Comparison of ENCODE assay signal across 35 cellular contexts in the genomic region with DNA sequence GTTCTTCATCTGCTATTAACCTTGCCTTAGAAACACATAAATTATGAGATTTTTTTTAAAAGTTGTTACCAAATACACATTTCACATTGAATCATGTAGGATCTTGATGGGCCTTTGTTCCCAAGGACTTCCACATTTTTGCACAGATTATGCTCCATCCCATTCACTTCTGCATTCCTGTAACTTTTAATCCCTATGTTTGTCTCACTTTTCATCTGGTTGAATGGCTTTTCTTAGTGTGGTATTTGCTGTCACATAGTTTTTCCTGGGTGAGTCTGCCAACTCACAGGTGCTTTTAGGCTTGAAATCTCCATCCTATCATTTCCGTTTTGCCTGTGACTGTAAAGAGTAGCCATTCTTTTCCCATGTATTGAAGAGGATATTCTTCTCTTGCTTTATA.
"Had no signal": no experiment of that assay in that cellular context is flagged by ENCODE, and none has a peak within 500 bp of the region (broad histone marks: within the 10 kb centered on the region; RNA-seq: fewer than 3 reads in every experiment).

No MANE protein-coding gene starts in this region.

- H3K9me3 ChIP-seq: esophagus muscularis mucosa, gastrocnemius medialis, heart left ventricle had no signal

- H3K27ac ChIP-seq: brain microvascular endothelial cell, coronary artery, dorsolateral prefrontal cortex, esophagus muscularis mucosa, foreskin keratinocyte, gastrocnemius medialis, heart left ventricle, WERI-Rb-1 had no signal

- H3K9me3 Mint-ChIP-seq: activated B cell treated with CpG ODN at 0.5 μM for 24 hours; activated CD8-positive, alpha-beta T cell treated with anti-CD3 and anti-CD28 coated beads for 36 hours; activated T-cell treated with anti-CD3 and anti-CD28 coated beads, Interleukin-2, amount 50 U/mL, for 4 hours; activated T-helper 17 cell treated with anti-CD3 and anti-CD28 coated beads, Interleukin-2, amount 50 U/mL, for 72 hours; central memory CD8-positive, alpha-beta T cell; effector memory CD8-positive, alpha-beta T cell; T-helper 2 cell treated with Interferon-gamma antibody and Interleukin-4, amounts not matched to agents 5 μg/mL and 100 μg/mL, for 36 hours had no signal

- ATAC-seq: activated CD4-positive, CD25-positive, alpha-beta regulatory T cell treated with anti-CD3 and anti-CD28 coated beads, Interleukin-2, amount 50 U/mL, for 24 hours; activated CD8-positive, alpha-beta T cell treated with anti-CD3 and anti-CD28 coated beads for 36 hours; activated T-cell treated with anti-CD3 and anti-CD28 coated beads, Interleukin-2, amount 50 U/mL, for 4 hours; activated T-helper 17 cell treated with anti-CD3 and anti-CD28 coated beads, Interleukin-2, amount 50 U/mL, for 72 hours; effector memory CD8-positive, alpha-beta T cell; foreskin keratinocyte; gastrocnemius medialis; heart left ventricle; T-helper 17 cell had no signal

- DNase-seq: activated B cell treated with CpG ODN at 0.5 μM for 24 hours; activated CD4-positive, alpha-beta T cell treated with anti-CD3 and anti-CD28 coated beads for 48 hours; activated CD4-positive, alpha-beta T cell treated with anti-CD3 and anti-CD28 coated beads, Interleukin-2, amount 50 U/mL, for 1 hour; activated CD4-positive, alpha-beta T cell treated with anti-CD3 and anti-CD28 coated beads, Interleukin-2, amount 50 U/mL, for 48 hours; activated CD8-positive, alpha-beta memory T cell treated with anti-CD3 and anti-CD28 coated beads for 24 hours; activated CD8-positive, alpha-beta T cell treated with anti-CD3 and anti-CD28 coated beads for 36 hours; activated effector memory CD4-positive, alpha-beta T cell treated with Interleukin-2 at 50 U/mL for 16 hours; activated gamma-delta T cell treated with Interleukin-2 at 50 U/mL for 16 hours; activated naive CD4-positive, alpha-beta T cell treated with anti-CD3 and anti-CD28 coated beads, Interleukin-2, amount 50 U/mL, for 16 hours; activated naive CD4-positive, alpha-beta T cell treated with Interleukin-2 at 50 U/mL for 16 hours; activated T-cell treated with anti-CD3 and anti-CD28 coated beads, Interleukin-2, amount 50 U/mL, for 4 hours; amniotic stem cell; anterior cingulate cortex; brain microvascular endothelial cell; dorsolateral prefrontal cortex; effector CD4-positive, alpha-beta T cell; effector memory CD8-positive, alpha-beta T cell; erythroblast; foreskin keratinocyte; gastrocnemius medialis; glutamatergic neuron; heart left ventricle; T-helper 17 cell; T1000; WERI-Rb-1 had no signal

- H3K4me3 Mint-ChIP-seq: activated B cell treated with CpG ODN at 0.5 μM for 24 hours; activated CD8-positive, alpha-beta T cell treated with anti-CD3 and anti-CD28 coated beads for 36 hours; activated naive CD8-positive, alpha-beta T cell; activated T-cell treated with anti-CD3 and anti-CD28 coated beads, Interleukin-2, amount 50 U/mL, for 4 hours; activated T-helper 17 cell treated with anti-CD3 and anti-CD28 coated beads, Interleukin-2, amount 50 U/mL, for 72 hours; central memory CD8-positive, alpha-beta T cell; dendritic cell treated with granulocyte-macrophage colony-stimulating factor and Interleukin-4, amounts not matched to agents 40 ng/mL and 50 ng/mL, for 4 days; effector memory CD8-positive, alpha-beta T cell; T-helper 17 cell; T-helper 2 cell treated with Interferon-gamma antibody and Interleukin-4, amounts not matched to agents 5 μg/mL and 100 μg/mL, for 36 hours had no signal

- H3K27ac Mint-ChIP-seq: activated B cell treated with CpG ODN at 0.5 μM for 24 hours; activated CD8-positive, alpha-beta T cell treated with anti-CD3 and anti-CD28 coated beads for 36 hours; activated naive CD8-positive, alpha-beta T cell; activated T-helper 17 cell treated with anti-CD3 and anti-CD28 coated beads, Interleukin-2, amount 50 U/mL, for 72 hours; dendritic cell treated with granulocyte-macrophage colony-stimulating factor and Interleukin-4, amounts not matched to agents 40 ng/mL and 50 ng/mL, for 4 days; effector memory CD8-positive, alpha-beta T cell; T-helper 17 cell; T-helper 2 cell treated with Interferon-gamma antibody and Interleukin-4, amounts not matched to agents 5 μg/mL and 100 μg/mL, for 36 hours had no signal

- H3K36me3 ChIP-seq: WERI-Rb-1 had no signal

- H3K27me3 Mint-ChIP-seq: activated B cell treated with CpG ODN at 0.5 μM for 24 hours; activated CD8-positive, alpha-beta T cell treated with anti-CD3 and anti-CD28 coated beads for 36 hours; activated naive CD8-positive, alpha-beta T cell; activated T-helper 17 cell treated with anti-CD3 and anti-CD28 coated beads, Interleukin-2, amount 50 U/mL, for 72 hours; central memory CD8-positive, alpha-beta T cell; dendritic cell treated with granulocyte-macrophage colony-stimulating factor and Interleukin-4, amounts not matched to agents 40 ng/mL and 50 ng/mL, for 4 days; effector memory CD8-positive, alpha-beta T cell; T-helper 17 cell had no signal

- H3K27me3 ChIP-seq: brain microvascular endothelial cell, dorsolateral prefrontal cortex, esophagus muscularis mucosa, foreskin keratinocyte, gastrocnemius medialis, heart left ventricle had no signal

- H3K4me1 ChIP-seq: foreskin keratinocyte, gastrocnemius medialis had no signal

- H3K4me1 Mint-ChIP-seq: activated B cell treated with CpG ODN at 0.5 μM for 24 hours; activated T-helper 17 cell treated with anti-CD3 and anti-CD28 coated beads, Interleukin-2, amount 50 U/mL, for 72 hours; central memory CD8-positive, alpha-beta T cell; T-helper 17 cell had no signal

- FAIRE-seq: astrocyte, bronchial epithelial cell had no signal

- H3K4me3 ChIP-seq: coronary artery, dorsolateral prefrontal cortex, esophagus muscularis mucosa, gastrocnemius medialis, heart left ventricle had no signal
